Comparison of ENCODE assay signal across 22 cellular contexts in the genomic region with DNA sequence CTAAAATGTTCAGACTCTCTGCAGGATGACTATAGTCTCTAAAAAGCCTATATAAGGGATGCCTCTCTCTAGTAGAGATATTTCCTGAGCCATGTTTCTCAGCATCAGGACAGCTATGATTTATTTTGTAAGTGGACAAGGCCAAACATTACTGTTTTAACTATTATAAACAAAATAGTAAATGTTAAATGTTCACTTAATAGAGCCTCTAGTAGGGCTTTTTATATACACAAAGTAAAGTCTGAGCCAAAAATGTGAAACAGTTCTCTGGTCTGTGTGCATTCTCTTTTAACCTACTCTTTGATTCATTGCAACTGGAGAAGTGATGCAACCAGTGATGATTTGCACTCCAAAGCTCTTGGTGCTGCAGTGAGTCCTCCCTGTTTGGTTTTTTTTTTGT.
DNase-seq lines count a peak whose midpoint lies in the region; ATAC-seq and TF ChIP-seq lines count a peak whose summit lies in the region.
"Had no signal": no experiment of that assay in that cellular context is flagged by ENCODE, and none has a peak within 500 bp of the region (broad histone marks: within the 10 kb centered on the region; RNA-seq: fewer than 3 reads in every experiment).

No MANE protein-coding gene starts in this region.

- no peaks in the 10 kb centered on the region; the same call in none of the 2 replicates for H3K27me3 Mint-ChIP-seq in HFFc6 (ENCODE audit: insufficient read depth)
- H3K27me3 Mint-ChIP-seq: activated naive CD8-positive, alpha-beta T cell had no signal

- peaks cover 43% of the 10 kb centered on the region for H3K4me1 Mint-ChIP-seq in HFFc6 (ENCODE audit: low read depth)

- TF ChIP-seq CTCF in AG09309 (IDR thresholded peaks at IDR 0.05; ENCODE audit: control insufficient read depth, insufficient read depth, low read depth, low read length, missing control alignments) = no peak
- TF ChIP-seq CTCF in HFFc6 (IDR thresholded peaks at IDR 0.05) = no peak
- TF ChIP-seq CTCF in choroid plexus epithelial cell (conservative IDR thresholded peaks at IDR 0.05; ENCODE audit: low read depth, low read length) = no peak
- TF ChIP-seq CTCF in mucosa of descending colon (IDR thresholded peaks at IDR 0.05) = no peak

- H3K27ac Mint-ChIP-seq in HFFc6 = peak overlapping the region; percentile 55; the same call in 1 of the 2 replicates
- H3K27ac Mint-ChIP-seq: activated CD8-positive, alpha-beta T cell treated with anti-CD3 and anti-CD28 coated beads, Interleukin-2, amount 10 ng/mL, durations not matched to agents 7 days and 5 days; activated naive CD8-positive, alpha-beta T cell; activated T-cell treated with anti-CD3 and anti-CD28 coated beads, Interleukin-2, amount 50 U/mL, for 72 hours had no signal

- intact Hi-C loops in mucosa of descending colon (cut with DNase I, micrococcal nuclease) = no loop called here

- H3K9me3 ChIP-seq in mucosa of descending colon = no peaks in the 10 kb centered on the region
- H3K9me3 ChIP-seq: MG63, neutrophil had no signal

- ATAC-seq in mucosa of descending colon = no peak
- no peak for ATAC-seq in GM19455 (IDR thresholded peaks at IDR 0.05; ENCODE audit: unreplicated experiment)
- ATAC-seq: activated CD8-positive, alpha-beta T cell treated with anti-CD3 and anti-CD28 coated beads, Interleukin-2, amount 10 ng/mL, durations not matched to agents 7 days and 5 days; activated T-cell treated with anti-CD3 and anti-CD28 coated beads, Interleukin-2, amount 50 U/mL, for 72 hours; left lobe of liver; sciatic nerve had no signal

- no peaks in the 10 kb centered on the region for H3K4me1 ChIP-seq in mucosa of descending colon (ENCODE audit: low read depth)

- no peaks in the 10 kb centered on the region for H3K36me3 ChIP-seq in mucosa of descending colon (ENCODE audit: low read depth)
- H3K36me3 ChIP-seq: MG63, neutrophil had no signal

- DNase-seq in AG09309 (ENCODE audit: low read depth) (peak; percentile 25), HFFc6 (peak; percentile 24), choroid plexus epithelial cell (ENCODE audit: low read depth) (peak; percentile 74), non-pigmented ciliary epithelial cell (ENCODE audit: low read depth) (peak; percentile 23), A172 (ENCODE audit: low spot score) (no peak), mucosa of descending colon (no peak), NOMO-1 treated with DMSO at 0.1 percent for 48 hours (lab: John Stamatoyannopoulos, UW; ENCODE audit: unreplicated experiment) (no peak)
- DNase-seq: activated CD8-positive, alpha-beta T cell treated with anti-CD3 and anti-CD28 coated beads, Interleukin-2, amount 10 ng/mL, durations not matched to agents 7 days and 5 days; activated T-cell treated with anti-CD3 and anti-CD28 coated beads, Interleukin-2, amount 50 U/mL, for 72 hours; effector CD8-positive, alpha-beta T cell; H7; MG63; NCI-H2029; NCI-H524; SHP77; stimulated activated CD4-positive, alpha-beta T cell treated with anti-CD3 and anti-CD28 coated beads, Interleukin-2, amount 100 ng/mL, for 48 hours; T-helper 1 cell had no signal

- H3K4me3 ChIP-seq in AG09309 (ENCODE audit: control insufficient read depth, low read depth, low read length) (no peak overlapping the region), choroid plexus epithelial cell (ENCODE audit: low read depth, low read length) (no peak overlapping the region), mucosa of descending colon (no peak overlapping the region)
- H3K4me3 ChIP-seq: MG63 had no signal

- no peaks in the 10 kb centered on the region for H3K9me3 Mint-ChIP-seq in HFFc6

- peaks cover 8% of the 10 kb centered on the region; the same call in 1 of the 2 replicates for H3K36me3 Mint-ChIP-seq in HFFc6 (ENCODE audit: low read depth)

- H3K4me3 Mint-ChIP-seq in HFFc6 = no peak overlapping the region
- H3K4me3 Mint-ChIP-seq: activated CD8-positive, alpha-beta T cell treated with anti-CD3 and anti-CD28 coated beads, Interleukin-2, amount 10 ng/mL, durations not matched to agents 7 days and 5 days; activated naive CD8-positive, alpha-beta T cell; activated T-cell treated with anti-CD3 and anti-CD28 coated beads, Interleukin-2, amount 50 U/mL, for 72 hours had no signal

Comparison
In these comparisons a context has a peak if more than half of its experiments do, and no peak if none do; other contexts are left out.
1. DNase-seq: peak in AG09309 (single experiment), HFFc6 (single experiment), choroid plexus epithelial cell (single experiment) and non-pigmented ciliary epithelial cell (single experiment); none in A172 (single experiment), mucosa of descending colon (0 of 3) and NOMO-1 treated with DMSO at 0.1 percent for 48 hours (single experiment).